ENCODE assay signal across 25 cellular contexts in genomic region chr15:45441036-45441435, GRCh38.
"Had no signal": no experiment of that assay in that cellular context is flagged by ENCODE, and none has a peak within 500 bp of the region (broad histone marks: within the 10 kb centered on the region; RNA-seq: fewer than 3 reads in every experiment).

No MANE protein-coding gene starts in this region.

- ATAC-seq: activated CD4-positive, alpha-beta T cell treated with anti-CD3 and anti-CD28 coated beads for 36 hours; activated T-helper 17 cell treated with anti-CD3 and anti-CD28 coated beads, Interleukin-2, amount 50 U/mL, for 72 hours; Panc1; SK-N-SH treated with all-trans-retinoic acid at 6 μM for 48 hours had no signal

- H3K9ac ChIP-seq: KMS-11 had no signal

- H3K4me1 Mint-ChIP-seq: activated CD4-positive, alpha-beta memory T cell treated with anti-CD3 and anti-CD28 coated beads, Interleukin-2, amount 10 ng/mL, durations not matched to agents 7 days and 5 days; activated CD4-positive, alpha-beta T cell treated with anti-CD3 and anti-CD28 coated beads for 36 hours; activated T-helper 17 cell treated with anti-CD3 and anti-CD28 coated beads, Interleukin-2, amount 50 U/mL, for 72 hours had no signal

- H3K4me3 ChIP-seq: cardiac muscle cell, SJSA1 had no signal

- H3K4me3 Mint-ChIP-seq: activated CD4-positive, alpha-beta memory T cell treated with anti-CD3 and anti-CD28 coated beads, Interleukin-2, amount 10 ng/mL, durations not matched to agents 7 days and 5 days; activated CD4-positive, alpha-beta T cell treated with anti-CD3 and anti-CD28 coated beads for 36 hours; activated naive CD4-positive, alpha-beta T cell treated with anti-CD3 and anti-CD28 coated beads for 36 hours; activated naive CD8-positive, alpha-beta T cell; activated T-helper 17 cell treated with anti-CD3 and anti-CD28 coated beads, Interleukin-2, amount 50 U/mL, for 72 hours; T-helper 1 cell treated with Interleukin-12 subunit alpha and Interleukin-12 subunit beta and Interleukin-4 antibody, amounts not matched to agents 30 μg/mL and 1 μg/mL, for 36 hours had no signal

- H3K9me3 ChIP-seq: SJSA1 had no signal

- H3K27me3 Mint-ChIP-seq: activated CD4-positive, alpha-beta T cell treated with anti-CD3 and anti-CD28 coated beads for 36 hours; activated naive CD8-positive, alpha-beta T cell; activated T-helper 17 cell treated with anti-CD3 and anti-CD28 coated beads, Interleukin-2, amount 50 U/mL, for 72 hours had no signal

- H3K9me3 Mint-ChIP-seq: activated CD4-positive, alpha-beta memory T cell treated with anti-CD3 and anti-CD28 coated beads, Interleukin-2, amount 10 ng/mL, durations not matched to agents 7 days and 5 days; activated naive CD4-positive, alpha-beta T cell treated with anti-CD3 and anti-CD28 coated beads for 36 hours; activated T-helper 17 cell treated with anti-CD3 and anti-CD28 coated beads, Interleukin-2, amount 50 U/mL, for 72 hours; T-helper 1 cell treated with Interleukin-12 subunit alpha and Interleukin-12 subunit beta and Interleukin-4 antibody, amounts not matched to agents 30 μg/mL and 1 μg/mL, for 36 hours had no signal

- DNase-seq: activated CD4-positive, alpha-beta memory T cell treated with anti-CD3 and anti-CD28 coated beads, Interleukin-2, amount 10 ng/mL, durations not matched to agents 7 days and 5 days; activated CD4-positive, alpha-beta T cell treated with anti-CD3 and anti-CD28 coated beads for 36 hours; activated CD4-positive, alpha-beta T cell treated with anti-CD3 and anti-CD28 coated beads, Interleukin-2, amount 50 U/mL, for 1 hour; activated gamma-delta T cell; activated naive CD4-positive, alpha-beta T cell treated with anti-CD3 and anti-CD28 coated beads for 36 hours; activated T-cell treated with anti-CD3 and anti-CD28 coated beads for 4 hours; activated T-cell treated with anti-CD3 and anti-CD28 coated beads, Interleukin-2, amount 50 U/mL, for 48 hours; brain microvascular endothelial cell; MV-4-11; NCI-H1092 treated with DMSO at 0.1 percent for 48 hours; NCI-H1436; NCI-H1694 treated with DMSO at 0.1 percent for 48 hours; NCI-H2029 treated with DMSO at 0.1 percent for 48 hours; NCI-H510A; NCI-H526 treated with DMSO at 0.1 percent for 48 hours; Right ventricle myocardium superior had no signal

- H3K27ac Mint-ChIP-seq: activated CD4-positive, alpha-beta memory T cell treated with anti-CD3 and anti-CD28 coated beads, Interleukin-2, amount 10 ng/mL, durations not matched to agents 7 days and 5 days; activated CD4-positive, alpha-beta T cell treated with anti-CD3 and anti-CD28 coated beads for 36 hours; activated naive CD4-positive, alpha-beta T cell treated with anti-CD3 and anti-CD28 coated beads for 36 hours; activated naive CD8-positive, alpha-beta T cell; activated T-helper 17 cell treated with anti-CD3 and anti-CD28 coated beads, Interleukin-2, amount 50 U/mL, for 72 hours; T-helper 1 cell treated with Interleukin-12 subunit alpha and Interleukin-12 subunit beta and Interleukin-4 antibody, amounts not matched to agents 30 μg/mL and 1 μg/mL, for 36 hours had no signal

- H3K4me2 ChIP-seq: KMS-11 had no signal

- H3K36me3 ChIP-seq: brain microvascular endothelial cell, cardiac muscle cell, SJSA1 had no signal

- H3K36me3 Mint-ChIP-seq: activated naive CD8-positive, alpha-beta T cell had no signal

- H3K27me3 ChIP-seq: brain microvascular endothelial cell, cardiac muscle cell, SJSA1 had no signal

- H3K27ac ChIP-seq: brain microvascular endothelial cell, cardiac muscle cell, KMS-11, RWPE1, SJSA1 had no signal
